1 cellular context compared by ENCODE assay signal in the genomic region with DNA sequence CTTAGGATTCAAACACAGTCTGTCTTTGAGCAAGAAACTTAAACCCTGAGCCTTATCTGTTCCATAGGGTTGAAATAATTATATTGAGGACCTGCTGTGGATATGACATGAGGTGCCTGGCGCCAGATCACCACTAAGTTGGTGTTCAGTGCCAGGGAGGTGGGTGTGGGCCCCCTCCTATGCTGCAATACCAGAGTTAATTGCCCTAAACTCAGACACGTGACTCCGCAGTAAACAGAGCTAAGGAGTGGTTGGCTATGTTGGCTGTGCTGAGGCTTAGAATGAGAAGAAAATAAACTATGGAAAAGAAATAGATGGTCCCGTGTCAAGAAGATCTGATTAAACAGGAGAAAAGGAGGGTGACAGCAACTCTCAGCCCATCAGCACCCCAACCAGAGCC.
TF ChIP-seq lines count a peak whose summit lies in the region.

No MANE protein-coding gene starts in this region.

TF ChIP-seq in GM23338, 12 proteins besides CTCF, POLR2A, EP300 and RAD21 (continued from another document):
- TF ChIP-seq ZNF331 (CRISPR knock-in tag; IDR thresholded peaks at IDR 0.05; ENCODE audit: low read depth) = no peak
